ENCODE assay signal across 9 cellular contexts in genomic region chrX:153400146-153401132, GRCh38. TPM values are rescaled to one million over a fixed set of nuclear protein-coding genes. Genes with fewer than 3 reads are reported as not detected.
DNase-seq lines count a peak whose midpoint lies in the region; ATAC-seq, FAIRE-seq and TF ChIP-seq lines count a peak whose summit lies in the region.
"Had no signal": no experiment of that assay in that cellular context is flagged by ENCODE, and none has a peak within 500 bp of the region (broad histone marks: within the 10 kb centered on the region; RNA-seq: fewer than 3 reads in every experiment).

No MANE protein-coding gene starts in this region.

- H3K27me3 ChIP-seq in endodermal cell (ENCODE audit: control insufficient read depth, insufficient read depth, low read length, poor library complexity, severe bottlenecking) (peaks cover 5% of the 10 kb centered on the region), pancreas (peaks cover 0 to 4% (median 2%) of the 10 kb centered on the region in 4 donors)

- DNase-seq in GM12892 (ENCODE audit: insufficient read length) (peak; percentile 72), LHCN-M2 (ENCODE audit: low read depth) (peak; percentile 3), endodermal cell (peak; percentile 86), pancreas (peak in 1 of 6 donors; percentile 22), nucleus accumbens (lab: John Stamatoyannopoulos, UW) (no peak), putamen (ENCODE audit: low spot score) (no peak)
- DNase-seq in activated CD4-positive, alpha-beta T cell treated with anti-CD3 and anti-CD28 coated beads for 4 hours = peak; percentile 37 to 48

- H3K9me3 Mint-ChIP-seq in endodermal cell = peaks cover 64% of the 10 kb centered on the region

- no peaks in the 10 kb centered on the region for H3K36me3 ChIP-seq in endodermal cell (ENCODE audit: control insufficient read depth, insufficient read depth, low read length)
- H3K36me3 ChIP-seq in pancreas = no peaks in the 10 kb centered on the region

- H3K27me3 Mint-ChIP-seq in endodermal cell (ENCODE audit: insufficient read depth) = peaks cover 12% of the 10 kb centered on the region

- H3K4me1 ChIP-seq in endodermal cell (ENCODE audit: control insufficient read depth, insufficient read depth, low read length) = no peaks in the 10 kb centered on the region
- no peaks in the 10 kb centered on the region for H3K4me1 ChIP-seq in pancreas

- TF ChIP-seq CTCF in endodermal cell (conservative IDR thresholded peaks at IDR 0.05) = peak; percentile 94
- peak in 3 of 4 donors; percentile 6 to 16 (median 15) for TF ChIP-seq CTCF in pancreas (IDR thresholded peaks at IDR 0.05)

- H3K4me3 ChIP-seq in endodermal cell (ENCODE audit: low read length) (no peak overlapping the region), pancreas (no peak overlapping the region)

- FAIRE-seq in GM12892 (lab: Jason Lieb, UNC) (no peak), pancreas (lab: Jason Lieb, UNC) (no peak)

- H3K36me3 Mint-ChIP-seq in endodermal cell (ENCODE audit: low read depth) = peaks cover 3% of the 10 kb centered on the region

- TF ChIP-seq POLR2A in GM12892 (IDR thresholded peaks at IDR 0.05; ENCODE audit: low read depth, low read length) = no peak

- H3K9me3 ChIP-seq in endodermal cell (ENCODE audit: control insufficient read depth, low read length) = no peaks in the 10 kb centered on the region
- no peaks in the 10 kb centered on the region for H3K9me3 ChIP-seq in pancreas

- no peak overlapping the region for H3K27ac Mint-ChIP-seq in endodermal cell

- intact Hi-C loops in pancreas (cut with DNase I) = no loop called here

- peak in 2 of 4 donors; percentile 24 to 40 for ATAC-seq in pancreas
- no peak for ATAC-seq in GM18511 (IDR thresholded peaks at IDR 0.05; ENCODE audit: unreplicated experiment)

- H3K27ac ChIP-seq in endodermal cell (ENCODE audit: low read depth, low read length) (no peak overlapping the region), pancreas (no peak overlapping the region)

- WGBS in endodermal cell (ENCODE audit: insufficient coverage in 1 of 2, insufficient read length in 1 of 2), 2 experiments = 65 to 73% methylated on average over 8 to 44 of the region's 60 CpGs
- WGBS in pancreas, 2 donors = 76 to 82% methylated on average over 58 to 60 of the region's 60 CpGs

- no peak overlapping the region for H3K4me3 Mint-ChIP-seq in endodermal cell

- H3K4me1 Mint-ChIP-seq in endodermal cell = no peaks in the 10 kb centered on the region

- H3K9ac ChIP-seq in endodermal cell (ENCODE audit: extremely low read depth, low read length, poor library complexity, severe bottlenecking) = no peak overlapping the region

RNA-seq across cellular contexts. Expression of gene PNMA6E, which starts 0.7 kb away (rescaled TPM):
- polyA plus RNA-seq in GM12892 (2012; ENCODE audit: missing spikeins) = not detected
- not detected in 2 replicates for total RNA-seq in LHCN-M2 (2014; rRNA removed)
- polyA plus RNA-seq in LHCN-M2 (2012) = not detected
- total RNA-seq in endodermal cell = not detected
- polyA plus RNA-seq in endodermal cell (2013, experiment 1 of 2) = not detected
- not detected for polyA plus RNA-seq in endodermal cell (2013, experiment 2 of 2)
- total RNA-seq in pancreas = not detected
- not detected for polyA plus RNA-seq in pancreas
- polyA plus RNA-seq: adipose tissue had no signal

RNA-seq across cellular contexts. Expression of gene ZFP92, which starts 10.8 kb away (rescaled TPM):
- polyA plus RNA-seq in GM12892 (2012; ENCODE audit: missing spikeins) = 0.91 TPM
- total RNA-seq in LHCN-M2 (2014; rRNA removed) (not detected in 2 replicates), endodermal cell (under 1 TPM; 0.29 to 0.31 TPM), pancreas (under 1 TPM; 0.28 to 1.00 (median 0.42) TPM)
- polyA plus RNA-seq in LHCN-M2 (2012) = not detected
- 0.14 TPM for polyA plus RNA-seq in endodermal cell (2013, experiment 1 of 2)
- 0.08 TPM for polyA plus RNA-seq in endodermal cell (2013, experiment 2 of 2)
- under 1 TPM; 0.34 to 0.45 TPM for polyA plus RNA-seq in pancreas

RNA-seq across cellular contexts. Expression of gene TREX2, which starts 45.4 kb away (rescaled TPM):
- polyA plus RNA-seq in GM12892 (2012; ENCODE audit: missing spikeins) = not detected
- total RNA-seq in LHCN-M2 (2014; rRNA removed) (0.90 and 2.3 TPM in 2 replicates), endodermal cell (under 1 TPM; 0.35 to 0.70 TPM), pancreas (under 1 TPM in 5 of 6 donors, not detected in 1; 0.19 to 0.59 (median 0.37) TPM)
- polyA plus RNA-seq in LHCN-M2 (2012) = 0.12 TPM
- polyA plus RNA-seq in endodermal cell (2013, experiment 1 of 2) = not detected
- not detected for polyA plus RNA-seq in endodermal cell (2013, experiment 2 of 2)
- polyA plus RNA-seq in pancreas = under 1 TPM; 0.89 to 0.91 TPM

Comparison
In these comparisons a context has a peak if more than half of its experiments do, and no peak if none do; other contexts are left out.
1. DNase-seq: peak in GM12892 (single experiment), LHCN-M2 (single experiment), activated CD4-positive, alpha-beta T cell treated with anti-CD3 and anti-CD28 coated beads for 4 hours (2 of 2) and endodermal cell (single experiment); none in nucleus accumbens (0 of 56) and putamen (single experiment).